ENCODE assay signal across 2 cellular contexts in genomic region chr15:39376371-39376909, GRCh38.
TF ChIP-seq lines count a peak whose summit lies in the region.

No MANE protein-coding gene starts in this region.

TF ChIP-seq in liver, 16 proteins besides CTCF, POLR2A, EP300 and RAD21:
- TF ChIP-seq REST (IDR thresholded peaks at IDR 0.05) (no peak), ATF3 (IDR thresholded peaks at IDR 0.05) (no peak), TAF1 (conservative IDR thresholded peaks at IDR 0.05) (no peak), RXRA (IDR thresholded peaks at IDR 0.05) (peak in 1 of 2 donors; percentile 19), ZBTB33 (IDR thresholded peaks at IDR 0.05) (no peak), SP1 (IDR thresholded peaks at IDR 0.05) (peak; percentile 25), GABPA (IDR thresholded peaks at IDR 0.05 in 1 of 2, conservative IDR thresholded peaks at IDR 0.05 in 1 of 2) (no peak), HNF4A (conservative IDR thresholded peaks at IDR 0.05) (peak in 1 of 2 donors; percentile 34)
TF ChIP-seq in liver: peak in this region for 3.

TF ChIP-seq in HepG2, 621 proteins besides CTCF, POLR2A, EP300 and RAD21:
- TF ChIP-seq CC2D1A (CRISPR knock-in tag; IDR thresholded peaks at IDR 0.05), result no peak
